ENCODE assay signal across 18 cellular contexts in genomic region chr5:141858084-141858765, GRCh38. TPM values are rescaled to one million over a fixed set of nuclear protein-coding genes. Genes with fewer than 3 reads are reported as not detected.
DNase-seq lines count a peak whose midpoint lies in the region; ATAC-seq and TF ChIP-seq lines count a peak whose summit lies in the region.
"Had no signal": no experiment of that assay in that cellular context is flagged by ENCODE, and none has a peak within 500 bp of the region (broad histone marks: within the 10 kb centered on the region; RNA-seq: fewer than 3 reads in every experiment).

No MANE protein-coding gene starts in this region.

- H3K4me3 Mint-ChIP-seq in Calu3 (ENCODE audit: low read depth, unreplicated experiment), result no peak overlapping the region
- H3K4me3 Mint-ChIP-seq: naive thymus-derived CD4-positive, alpha-beta T cell had no signal

- H3K36me3 ChIP-seq in HUES48 (ENCODE audit: control insufficient read depth, insufficient read depth, low read length) (peaks cover 44% of the 10 kb centered on the region), mucosa of rectum (ENCODE audit: control insufficient read depth in 2 of 2, insufficient read depth in 2 of 2, low read length in 2 of 2) (peaks cover 28 to 37% of the 10 kb centered on the region in 2 donors)

- intact Hi-C loops in Calu3 (cut with micrococcal nuclease; ENCODE audit: unreplicated experiment), result no loop called here

- H3K27ac Mint-ChIP-seq in Calu3 (ENCODE audit: unreplicated experiment), result peak overlapping the region; percentile 1
- H3K27ac Mint-ChIP-seq: naive thymus-derived CD4-positive, alpha-beta T cell had no signal

- ATAC-seq in GM19455 (IDR thresholded peaks at IDR 0.05; ENCODE audit: unreplicated experiment), result no peak
- ATAC-seq: naive thymus-derived CD4-positive, alpha-beta T cell had no signal

- H3K4me1 Mint-ChIP-seq in Calu3 (ENCODE audit: low read depth, unreplicated experiment), result peaks cover 50% of the 10 kb centered on the region

- no peaks in the 10 kb centered on the region for H3K27me3 ChIP-seq in HUES48 (ENCODE audit: control insufficient read depth, insufficient read depth, low read length)
- no peaks in the 10 kb centered on the region for H3K27me3 ChIP-seq in mucosa of rectum (ENCODE audit: control insufficient read depth in 2 of 2, insufficient read depth in 2 of 2, low read length in 2 of 2)
- H3K27me3 ChIP-seq: BE2C had no signal

- CTCF ChIA-PET in Calu3 (lab: Charles Lee), result interaction anchor here (1.0 kb wide), 1 partner anchor 8 kb away, joined by 3 read pairs; no protein-coding TSS in a partner anchor

- 0 out of 2 replicates have a peak overlapping the region, but pooled peaks have one; percentile 7 for H3K4me3 ChIP-seq in HUES48 (ENCODE audit: low read depth, low read length)
- H3K4me3 ChIP-seq in mucosa of rectum (ENCODE audit: low read length in 2 of 2), result no peak overlapping the region
- H3K4me3 ChIP-seq: esophagus muscularis mucosa had no signal

- TF ChIP-seq CTCF in Calu3 (IDR thresholded peaks at IDR 0.05; ENCODE audit: unreplicated experiment), result no peak

- no peaks in the 10 kb centered on the region for H3K9me3 Mint-ChIP-seq in Calu3 (ENCODE audit: low read depth, unreplicated experiment)
- H3K9me3 Mint-ChIP-seq: naive thymus-derived CD4-positive, alpha-beta T cell had no signal

- H3K36me3 Mint-ChIP-seq in Calu3 (ENCODE audit: insufficient read depth, unreplicated experiment), result peaks cover 76% of the 10 kb centered on the region
- H3K36me3 Mint-ChIP-seq: naive thymus-derived CD4-positive, alpha-beta T cell had no signal

- DNase-seq in Calu3 (no peak), dermis blood vessel endothelial cell (peak; percentile 45), NCI-H526 treated with DMSO at 0.1 percent for 48 hours (lab: John Stamatoyannopoulos, UW) (no peak)
- DNase-seq in central memory CD4-positive, alpha-beta T cell, result no peak
- DNase-seq: activated CD4-positive, CD25-positive, alpha-beta regulatory T cell; activated gamma-delta T cell; aorta; BE2C; DND-41; glutamatergic neuron; Kasumi-1; naive thymus-derived CD4-positive, alpha-beta T cell; NCI-H1694 treated with DMSO at 0.1 percent for 48 hours had no signal

- peak overlapping the region; percentile 84 for H3K27ac ChIP-seq in HUES48 (ENCODE audit: low read depth, low read length)
- peak overlapping the region; percentile 13 to 43 for H3K27ac ChIP-seq in mucosa of rectum (ENCODE audit: low read depth in 2 of 2, low read length in 2 of 2)

- no peaks in the 10 kb centered on the region for H3K27me3 Mint-ChIP-seq in Calu3 (ENCODE audit: unreplicated experiment)

- H3K4me1 ChIP-seq in HUES48 (ENCODE audit: control insufficient read depth, insufficient read depth, low read length) (peaks cover 35% of the 10 kb centered on the region), mucosa of rectum (ENCODE audit: control insufficient read depth in 2 of 2, insufficient read depth in 2 of 2, low read length in 2 of 2) (peaks cover 6% of the 10 kb centered on the region in 2 donors)

- no TSS peak for BruUV-seq in Calu3 (replicated peaks; lab: Mats Ljungman, UMichigan)

- no peaks in the 10 kb centered on the region for H3K9me3 ChIP-seq in HUES48 (ENCODE audit: control insufficient read depth, insufficient read depth, low read length)
- H3K9me3 ChIP-seq in mucosa of rectum (ENCODE audit: control insufficient read depth in 2 of 2, low read length in 2 of 2), result no peaks in the 10 kb centered on the region
- H3K9me3 ChIP-seq: BE2C, esophagus muscularis mucosa had no signal

- H3K9ac ChIP-seq in HUES48 (ENCODE audit: low read depth, low read length), result no peak overlapping the region
- H3K9ac ChIP-seq in mucosa of rectum (ENCODE audit: low read depth in 1 of 2, low read length in 2 of 2), result peak overlapping the region in 1 of 2 donors; percentile 25

RNA-seq across cellular contexts. Expression of gene PCDH1, which starts 20.0 kb away (rescaled TPM):
- 146 and 167 TPM in 2 replicates for total RNA-seq in Calu3 (2022)
- 94.4 and 162 TPM in 2 replicates for total RNA-seq in dermis blood vessel endothelial cell
- total RNA-seq: T-helper 1 cell treated with Interleukin-12 subunit alpha and Interleukin-12 subunit beta and Interleukin-4 antibody, amounts not matched to agents 30 ng/mL and 1 ng/mL, for 36 hours had no signal
